Comparison of ENCODE assay signal across 8 cellular contexts in genomic region chr7:151874479-151874878, GRCh38. TPM values are rescaled to one million over a fixed set of nuclear protein-coding genes. Genes with fewer than 3 reads are reported as not detected.
A peak's percentile ranks its signal among the peaks of the same experiment; 100 is the strongest.
DNase-seq lines count a peak whose midpoint lies in the region; ATAC-seq and TF ChIP-seq lines count a peak whose summit lies in the region.
"Not testable (repeated sequence)": the region's sequence is repeated elsewhere in the genome, so short reads cannot be mapped to it uniquely, and the experiment has no call there.

No MANE protein-coding gene starts in this region.

- POLR2A ChIA-PET in activated CD4-positive, alpha-beta T cell treated with anti-CD3 and anti-CD28 coated beads for 36 hours (lab: Charles Lee): interaction anchor here (1.1 kb wide), 1 partner anchor 106 kb away, joined by 4 read pairs; no protein-coding TSS in a partner anchor
- POLR2A ChIA-PET in activated naive CD8-positive, alpha-beta T cell treated with anti-CD3 and anti-CD28 coated beads, Interleukin-2, amount 10 ng/mL, durations not matched to agents 7 days and 5 days (lab: Charles Lee): not testable (repeated sequence)

- H3K4me3 ChIP-seq in esophagus squamous epithelium: peak overlapping the region in 3 of 4 donors; percentile 74 to 94 (median 85)
- H3K4me3 ChIP-seq in lower lobe of right lung: peak overlapping the region; percentile 73
- peak overlapping the region in 3 of 4 donors; percentile 77 to 82 (median 81) for H3K4me3 ChIP-seq in sigmoid colon

- TF ChIP-seq CTCF in esophagus squamous epithelium (IDR thresholded peaks at IDR 0.05); lower lobe of right lung (IDR thresholded peaks at IDR 0.05); sigmoid colon (IDR thresholded peaks at IDR 0.05); type B pancreatic cell (conservative IDR thresholded peaks at IDR 0.05): not testable (repeated sequence)

- not testable (repeated sequence) for H3K36me3 Mint-ChIP-seq in IgD-negative memory B cell; activated CD4-positive, alpha-beta T cell treated with anti-CD3 and anti-CD28 coated beads for 36 hours (ENCODE audit: low read depth); activated naive CD8-positive, alpha-beta T cell treated with anti-CD3 and anti-CD28 coated beads, Interleukin-2, amount 10 ng/mL, durations not matched to agents 7 days and 5 days; type B pancreatic cell

- H3K4me1 Mint-ChIP-seq in IgD-negative memory B cell: peaks cover 20 to 32% (median 29%) of the 10 kb centered on the region in 3 donors
- peaks cover 19% of the 10 kb centered on the region for H3K4me1 Mint-ChIP-seq in activated CD4-positive, alpha-beta T cell treated with anti-CD3 and anti-CD28 coated beads for 36 hours
- not testable (repeated sequence) for H3K4me1 Mint-ChIP-seq in activated naive CD8-positive, alpha-beta T cell treated with anti-CD3 and anti-CD28 coated beads, Interleukin-2, amount 10 ng/mL, durations not matched to agents 7 days and 5 days; type B pancreatic cell (ENCODE audit: unreplicated experiment)

- H3K27me3 Mint-ChIP-seq in IgD-negative memory B cell; activated CD4-positive, alpha-beta T cell treated with anti-CD3 and anti-CD28 coated beads for 36 hours; activated naive CD8-positive, alpha-beta T cell treated with anti-CD3 and anti-CD28 coated beads, Interleukin-2, amount 10 ng/mL, durations not matched to agents 7 days and 5 days: not testable (repeated sequence)
- peaks cover 21% of the 10 kb centered on the region for H3K27me3 Mint-ChIP-seq in type B pancreatic cell

- TF ChIP-seq POLR2A in esophagus squamous epithelium (IDR thresholded peaks at IDR 0.05); sigmoid colon (IDR thresholded peaks at IDR 0.05): not testable (repeated sequence)

- H3K9me3 ChIP-seq in esophagus squamous epithelium, lower lobe of right lung, sigmoid colon: not testable (repeated sequence)

- not testable (repeated sequence) for ATAC-seq in activated CD4-positive, alpha-beta T cell treated with anti-CD3 and anti-CD28 coated beads for 36 hours; activated naive CD8-positive, alpha-beta T cell treated with anti-CD3 and anti-CD28 coated beads, Interleukin-2, amount 10 ng/mL, durations not matched to agents 7 days and 5 days (ENCODE audit: low read depth); lower lobe of right lung

- in situ Hi-C loops in ACHN (cut with HindIII; ENCODE audit: low pct_ligation_motif_present, low pct_unique_long_range_greater_than_20kb, low sequenced_read_pairs): not testable (repeated sequence)

- WGBS in esophagus squamous epithelium, 2 donors: 85 to 93% methylated on average over 4 of the region's 4 CpGs
- WGBS in sigmoid colon, 2 donors: 51 to 77% methylated on average over 4 of the region's 4 CpGs

- peak overlapping the region in 3 of 4 donors; percentile 97 to 99 (median 99) for H3K4me3 Mint-ChIP-seq in IgD-negative memory B cell
- H3K4me3 Mint-ChIP-seq in activated CD4-positive, alpha-beta T cell treated with anti-CD3 and anti-CD28 coated beads for 36 hours: peak overlapping the region; percentile 87
- peak overlapping the region; percentile 93 for H3K4me3 Mint-ChIP-seq in activated naive CD8-positive, alpha-beta T cell treated with anti-CD3 and anti-CD28 coated beads, Interleukin-2, amount 10 ng/mL, durations not matched to agents 7 days and 5 days
- H3K4me3 Mint-ChIP-seq in type B pancreatic cell: peak overlapping the region; percentile 92

- H3K9me3 Mint-ChIP-seq in IgD-negative memory B cell; activated CD4-positive, alpha-beta T cell treated with anti-CD3 and anti-CD28 coated beads for 36 hours (ENCODE audit: low read depth); activated naive CD8-positive, alpha-beta T cell treated with anti-CD3 and anti-CD28 coated beads, Interleukin-2, amount 10 ng/mL, durations not matched to agents 7 days and 5 days; type B pancreatic cell: not testable (repeated sequence)

- peak overlapping the region in 1 of 3 donors; percentile 99 for H3K27ac Mint-ChIP-seq in IgD-negative memory B cell
- H3K27ac Mint-ChIP-seq in activated CD4-positive, alpha-beta T cell treated with anti-CD3 and anti-CD28 coated beads for 36 hours; activated naive CD8-positive, alpha-beta T cell treated with anti-CD3 and anti-CD28 coated beads, Interleukin-2, amount 10 ng/mL, durations not matched to agents 7 days and 5 days: not testable (repeated sequence)
- peak overlapping the region; percentile 86 for H3K27ac Mint-ChIP-seq in type B pancreatic cell

- peak; percentile 12 for DNase-seq in ACHN
- not testable (repeated sequence) for DNase-seq in activated CD4-positive, alpha-beta T cell treated with anti-CD3 and anti-CD28 coated beads for 36 hours; activated naive CD8-positive, alpha-beta T cell treated with anti-CD3 and anti-CD28 coated beads, Interleukin-2, amount 10 ng/mL, durations not matched to agents 7 days and 5 days; esophagus squamous epithelium (lab: John Stamatoyannopoulos, UW); lower lobe of right lung; sigmoid colon; type B pancreatic cell (ENCODE audit: extremely low spot score, unreplicated experiment)

- intact Hi-C loops in activated CD4-positive, alpha-beta T cell treated with anti-CD3 and anti-CD28 coated beads for 36 hours (cut with DNase I, micrococcal nuclease): loop anchor here in 1 of 2 experiments (10.0 kb wide), 1 partner anchor 90 kb away; no protein-coding TSS in a partner anchor
- intact Hi-C loops in esophagus squamous epithelium (cut with DNase I); lower lobe of right lung (cut with DNase I): not testable (repeated sequence)
- intact Hi-C loops in sigmoid colon (cut with DNase I): loop anchor here (10.0 kb wide), 2 partner anchors 150 to 260 kb away; partner anchors contain the start of gene GALNT11

- H3K27ac ChIP-seq in esophagus squamous epithelium (peak overlapping the region in 3 of 4 donors; percentile 91 to 98 (median 98)), lower lobe of right lung (peak overlapping the region; percentile 92), sigmoid colon (peak overlapping the region; percentile 88 to 93 (median 90))

- CTCF ChIA-PET in activated CD4-positive, alpha-beta T cell treated with anti-CD3 and anti-CD28 coated beads for 36 hours (lab: Charles Lee): interaction anchor here (1.1 kb wide), 1 partner anchor 11 kb away, joined by 4 read pairs; no protein-coding TSS in a partner anchor

- H3K36me3 ChIP-seq in esophagus squamous epithelium, lower lobe of right lung, sigmoid colon: not testable (repeated sequence)

- H3K27me3 ChIP-seq in esophagus squamous epithelium; lower lobe of right lung (ENCODE audit: low read depth); sigmoid colon: not testable (repeated sequence)

- TF ChIP-seq EP300 in sigmoid colon (IDR thresholded peaks at IDR 0.05): not testable (repeated sequence)

- peaks cover 21 to 72% (median 22%) of the 10 kb centered on the region in 3 donors for H3K4me1 ChIP-seq in esophagus squamous epithelium
- peaks cover 30% of the 10 kb centered on the region for H3K4me1 ChIP-seq in lower lobe of right lung
- peaks cover 0 to 34% (median 24%) of the 10 kb centered on the region in 4 donors for H3K4me1 ChIP-seq in sigmoid colon

RNA-seq across cellular contexts. Expression of gene PRKAG2, which starts 2.4 kb away (rescaled TPM):
- 21.3 TPM for polyA plus RNA-seq in IgD-negative memory B cell
- total RNA-seq in activated CD4-positive, alpha-beta T cell treated with anti-CD3 and anti-CD28 coated beads for 36 hours: 10 to 100 TPM; 19.6 to 21.5 TPM
- 10 to 100 TPM; 29.0 to 38.9 TPM for total RNA-seq in activated naive CD8-positive, alpha-beta T cell treated with anti-CD3 and anti-CD28 coated beads, Interleukin-2, amount 10 ng/mL, durations not matched to agents 7 days and 5 days
- 10 to 100 TPM in 3 of 4 donors, 1 to 10 TPM in 1; 8.9 to 35.1 (median 13.6) TPM for total RNA-seq in esophagus squamous epithelium
- total RNA-seq in lower lobe of right lung: 35.4 TPM
- 10 to 100 TPM; 37.1 to 51.2 (median 40.1) TPM for total RNA-seq in sigmoid colon
- 10 to 100 TPM; 19.2 to 31.9 (median 29.4) TPM for polyA plus RNA-seq in sigmoid colon
- total RNA-seq in type B pancreatic cell (ENCODE audit: low replicate concordance): 17.9 and 23.9 TPM in 2 replicates
